8 cellular contexts compared by ENCODE assay signal in the genomic region with DNA sequence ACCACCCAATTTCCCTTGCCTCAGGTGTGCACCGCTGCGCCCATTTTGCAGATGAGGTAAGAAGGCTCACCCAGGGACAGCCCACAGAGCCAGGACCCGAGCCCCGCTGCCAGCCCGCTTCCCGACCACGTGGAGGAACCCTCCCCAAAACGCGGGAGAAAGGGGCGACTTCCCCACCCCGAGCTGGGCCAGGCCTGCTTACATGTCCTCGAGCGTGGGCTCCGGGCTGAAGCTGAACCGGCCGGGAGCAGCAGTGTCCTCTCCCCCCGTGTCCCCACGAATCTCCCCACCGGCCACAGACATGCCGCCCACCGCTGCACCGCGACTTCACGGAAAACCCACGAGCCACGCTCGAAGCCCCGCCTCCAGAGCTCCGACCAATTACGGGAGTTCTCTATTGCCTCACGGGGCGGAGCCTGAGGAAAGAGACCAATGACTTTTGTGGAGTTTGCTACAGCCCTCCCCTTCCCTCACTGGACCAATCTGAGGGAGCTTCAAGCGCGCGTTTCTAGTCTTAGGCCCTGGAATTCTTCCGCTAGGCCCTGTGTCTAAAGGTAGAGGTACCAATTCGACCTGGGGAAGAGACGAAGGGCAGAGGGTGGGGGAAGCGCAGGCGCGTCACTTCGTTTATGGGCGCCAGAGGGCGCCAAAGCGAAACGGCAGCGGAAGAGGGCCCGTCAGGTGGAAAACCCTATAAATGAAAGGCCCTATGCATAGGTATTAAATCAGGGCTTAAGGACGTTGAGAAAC. TPM values are rescaled to one million over a fixed set of nuclear protein-coding genes. Genes with fewer than 3 reads are reported as not detected.
A peak's percentile ranks its signal among the peaks of the same experiment; 100 is the strongest.
DNase-seq lines count a peak whose midpoint lies in the region; ATAC-seq and TF ChIP-seq lines count a peak whose summit lies in the region.

Gene DCTPP1 (minus strand): TSS at position 353 of the 750 bp plus-strand sequence. CDS start 50 bp downstream, at position 303.

- H3K36me3 ChIP-seq in BE2C: peaks cover 35% of the 10 kb centered on the region

- H3K4me1 ChIP-seq in BE2C: no peaks in the 10 kb centered on the region; the same call in 1 of the 2 replicates

- TF ChIP-seq CTCF in BE2C (IDR thresholded peaks at IDR 0.05; ENCODE audit: low read depth, low read length) (peak; percentile 91), choroid plexus epithelial cell (conservative IDR thresholded peaks at IDR 0.05; ENCODE audit: low read depth, low read length) (peak; percentile 89)

- peak; percentile 58 for TF ChIP-seq POLR2A in GM19193 (IDR thresholded peaks at IDR 0.05; ENCODE audit: extremely low read depth, insufficient read depth, insufficient read length)

- no peaks in the 10 kb centered on the region for H3K27me3 ChIP-seq in BE2C

- H3K9me3 ChIP-seq in BE2C: no peaks in the 10 kb centered on the region

- peak within 1 kb of the TSS; percentile 66 for H3K4me3 ChIP-seq in BE2C (ENCODE audit: low read depth, low read length)
- peak within 1 kb of the TSS; percentile 88 for H3K4me3 ChIP-seq in choroid plexus epithelial cell (ENCODE audit: low read depth, low read length)

- ATAC-seq in HG03439 (IDR thresholded peaks at IDR 0.05; ENCODE audit: unreplicated experiment): peak; percentile 98

- DNase-seq in BE2C: peak; percentile 97
- peak; percentile 99 for DNase-seq in NCI-H510A (lab: John Stamatoyannopoulos, UW)
- peak; percentile 93 to 96 for DNase-seq in activated CD4-positive, alpha-beta T cell treated with anti-CD3 and anti-CD28 coated beads for 24 hours (ENCODE audit: low read depth in 2 of 2)
- DNase-seq in choroid plexus epithelial cell (ENCODE audit: low read depth): peak; percentile 99
- peak; percentile 99 for DNase-seq in kidney tubule cell (ENCODE audit: low spot score)
- DNase-seq in stimulated activated CD4-positive, alpha-beta T cell treated with anti-CD3 and anti-CD28 coated beads, Interleukin-1b, Interleukin-23, amount 100 ng/mL, for 24 hours (ENCODE audit: low read depth in 4 of 4, low spot score in 1 of 4): peak; percentile 87 to 97 (median 94)

RNA-seq across cellular contexts. Expression of gene DCTPP1, which starts in this region (rescaled TPM):
- 189 TPM for polyA plus RNA-seq in BE2C (2012; ENCODE audit: insufficient read depth, insufficient read length, low read depth)

Comparison
In these comparisons a context has a peak if more than half of its experiments do, and no peak if none do; other contexts are left out.
1. Peak in every context shown above with its lines: DNase-seq, ATAC-seq and H3K4me3 ChIP-seq.